In genomic region chr1:111198836-111199235, GRCh38 we compare ENCODE assay signal across 17 cellular contexts. TPM values are rescaled to one million over a fixed set of nuclear protein-coding genes. Genes with fewer than 3 reads are reported as not detected.
A peak's percentile ranks its signal among the peaks of the same experiment; 100 is the strongest.
DNase-seq lines count a peak whose midpoint lies in the region; ATAC-seq and TF ChIP-seq lines count a peak whose summit lies in the region.
"Had no signal": no experiment of that assay in that cellular context is flagged by ENCODE, and none has a peak within 500 bp of the region (broad histone marks: within the 10 kb centered on the region; RNA-seq: fewer than 3 reads in every experiment).

No MANE protein-coding gene starts in this region.

- H3K4me1 Mint-ChIP-seq in CD4-positive, alpha-beta memory T cell: peaks cover 53 to 96% (median 65%) of the 10 kb centered on the region in 4 donors

- H2BK5ac ChIP-seq in trophoblast cell (ENCODE audit: low read depth, low read length, poor library complexity): no peak overlapping the region

- peak overlapping the region; percentile 84 for H3K27ac ChIP-seq in CD4-positive, alpha-beta memory T cell (ENCODE audit: low read depth, low read length)
- H3K27ac ChIP-seq in KOPT-K1 (ENCODE audit: low read depth, low read length, poor library complexity, severe bottlenecking) (peak overlapping the region; percentile 99), colonic mucosa (peak overlapping the region; percentile 92), trophoblast cell (ENCODE audit: low read depth, low read length) (no peak overlapping the region)
- H3K27ac ChIP-seq: gastrocnemius medialis had no signal

- peak overlapping the region; percentile 87 to 90 for H3K4me3 ChIP-seq in CD4-positive, alpha-beta memory T cell (ENCODE audit: low read length in 2 of 2)
- peak overlapping the region; percentile 14 for H3K4me3 ChIP-seq in colonic mucosa
- H3K4me3 ChIP-seq in trophoblast cell (ENCODE audit: low read depth, low read length): no peak overlapping the region

- no peak for TF ChIP-seq CTCF in colonic mucosa (IDR thresholded peaks at IDR 0.05)

- H3K4me3 Mint-ChIP-seq in CD4-positive, alpha-beta memory T cell: peak overlapping the region; percentile 99 to 100 (median 100)
- H3K4me3 Mint-ChIP-seq: H9, WTC11 had no signal

- peak overlapping the region; percentile 25 for H2BK12ac ChIP-seq in trophoblast cell (ENCODE audit: low read length)

- H3K27me3 Mint-ChIP-seq in CD4-positive, alpha-beta memory T cell: no peaks in the 10 kb centered on the region

- H2BK120ac ChIP-seq in trophoblast cell (ENCODE audit: insufficient read depth, low read length, poor library complexity): peak overlapping the region; percentile 65

- H3K4me2 ChIP-seq in trophoblast cell (ENCODE audit: low read length): no peak overlapping the region

- H4K8ac ChIP-seq in trophoblast cell (ENCODE audit: low read depth, low read length): no peak overlapping the region

- H3K9me3 Mint-ChIP-seq in CD4-positive, alpha-beta memory T cell: peaks cover 0 to 2% (median 0%) of the 10 kb centered on the region in 8 donors
- H3K9me3 Mint-ChIP-seq: WTC11 had no signal

- H3K36me3 ChIP-seq in CD4-positive, alpha-beta memory T cell (ENCODE audit: insufficient read depth, low read length): peaks cover 48% of the 10 kb centered on the region
- H3K36me3 ChIP-seq in KOPT-K1 (ENCODE audit: insufficient read depth, low read length) (peaks cover 57% of the 10 kb centered on the region), colonic mucosa (peaks cover 6% of the 10 kb centered on the region), trophoblast cell (ENCODE audit: control insufficient read depth in 1 of 2, insufficient read depth in 2 of 2, low read length in 2 of 2) (no peaks in the 10 kb centered on the region)
- H3K36me3 ChIP-seq: adrenal gland, gastrocnemius medialis had no signal

- no peak for DNase-seq in CD4-positive, alpha-beta memory T cell
- no peak for DNase-seq in colonic mucosa
- no peak for DNase-seq in trophoblast cell
- DNase-seq in AML-193 (lab: John Stamatoyannopoulos, UW): no peak
- DNase-seq in 8988T: no peak
- DNase-seq: adrenal gland, Calu3, dorsolateral prefrontal cortex, gastrocnemius medialis, H9, kidney glomerular epithelial cell, NCI-H1436, NCI-H524 treated with DMSO at 0.1 percent for 48 hours had no signal

- peak overlapping the region; percentile 40 for H2AK5ac ChIP-seq in trophoblast cell (ENCODE audit: low read length)

- no peaks in the 10 kb centered on the region for H3K27me3 ChIP-seq in CD4-positive, alpha-beta memory T cell (ENCODE audit: insufficient read depth, low read length)
- H3K27me3 ChIP-seq in colonic mucosa (no peaks in the 10 kb centered on the region), trophoblast cell (ENCODE audit: insufficient read depth, low read length) (no peaks in the 10 kb centered on the region)
- H3K27me3 ChIP-seq: adrenal gland had no signal

- H3K4me1 ChIP-seq in CD4-positive, alpha-beta memory T cell (ENCODE audit: insufficient read depth, low read length): peaks cover 74% of the 10 kb centered on the region
- H3K4me1 ChIP-seq in colonic mucosa (peaks cover 23% of the 10 kb centered on the region), trophoblast cell (ENCODE audit: control insufficient read depth in 1 of 2, insufficient read depth in 2 of 2, low read length in 2 of 2) (peaks cover 19 to 36% of the 10 kb centered on the region in 2 experiments)

- no peak overlapping the region for H3K23ac ChIP-seq in trophoblast cell (ENCODE audit: low read length)

- peaks cover 61 to 75% of the 10 kb centered on the region in 2 donors for H3K36me3 Mint-ChIP-seq in CD4-positive, alpha-beta memory T cell
- H3K36me3 Mint-ChIP-seq: WTC11 had no signal

- no peak overlapping the region for H3K4ac ChIP-seq in trophoblast cell (ENCODE audit: low read depth, low read length)

- CTCF ChIA-PET in CD4-positive, alpha-beta memory T cell (lab: Charles Lee; ENCODE audit: partially characterized antibody): interaction anchor here (0.8 to 19.0 kb wide), 15 partner anchors 11 to 310 kb away, joined by 3 to 623 read pairs (median 5); partner anchors contain the start of gene CHI3L2

- H4K91ac ChIP-seq in trophoblast cell (ENCODE audit: low read depth, low read length): peak overlapping the region; percentile 68

- H3K14ac ChIP-seq in trophoblast cell (ENCODE audit: low read length): no peak overlapping the region

- ATAC-seq in HG03175 (IDR thresholded peaks at IDR 0.05; ENCODE audit: unreplicated experiment): no peak
- ATAC-seq in GM19452 (IDR thresholded peaks at IDR 0.05; ENCODE audit: unreplicated experiment): no peak
- ATAC-seq: gastrocnemius medialis, WTC11 had no signal

- intact Hi-C loops in CD4-positive, alpha-beta memory T cell (cut with micrococcal nuclease): loop anchor here (5.0 kb wide), 1 partner anchor 148 kb away; no protein-coding TSS in a partner anchor
- intact Hi-C loops in colonic mucosa (cut with DNase I): no loop called here

- peaks cover 38% of the 10 kb centered on the region for H3K79me1 ChIP-seq in trophoblast cell (ENCODE audit: low read length)

- H3K9me3 ChIP-seq in CD4-positive, alpha-beta memory T cell (ENCODE audit: control insufficient read depth in 1 of 2, low read length in 2 of 2): no peaks in the 10 kb centered on the region
- no peaks in the 10 kb centered on the region for H3K9me3 ChIP-seq in KOPT-K1 (ENCODE audit: insufficient read depth, low read length, poor library complexity, severe bottlenecking)
- no peaks in the 10 kb centered on the region for H3K9me3 ChIP-seq in colonic mucosa
- H3K9me3 ChIP-seq in trophoblast cell (ENCODE audit: insufficient read depth, low read depth, low read length): no peaks in the 10 kb centered on the region
- H3K9me3 ChIP-seq: adrenal gland, gastrocnemius medialis had no signal

- peaks cover 2% of the 10 kb centered on the region for H3K79me2 ChIP-seq in trophoblast cell (ENCODE audit: control insufficient read depth, insufficient read depth, low read length, poor library complexity)

- no CpG with 5 or more reads among the region's 5 CpGs for WGBS in trophoblast cell (ENCODE audit: extremely low coverage, insufficient coverage, insufficient read length)

- H4K12ac ChIP-seq in trophoblast cell (ENCODE audit: low read depth, low read length): no peak overlapping the region

- H3K18ac ChIP-seq in trophoblast cell (ENCODE audit: low read length): no peak overlapping the region

- POLR2A ChIA-PET in CD4-positive, alpha-beta memory T cell (lab: Charles Lee; ENCODE audit: partially characterized antibody): interaction anchor here (0.6 to 18.1 kb wide), 19 partner anchors 8 to 564 kb away, joined by 3 to 1434 read pairs (median 4); partner anchors contain the start of genes CEPT1, CHI3L2, DRAM2 and WDR77

- peak overlapping the region; percentile 42 to 46 for H3K9ac ChIP-seq in colonic mucosa (ENCODE audit: low read depth in 2 of 2, low read length in 2 of 2)
- no peak overlapping the region for H3K9ac ChIP-seq in trophoblast cell (ENCODE audit: low read length)

- H3K27ac Mint-ChIP-seq in CD4-positive, alpha-beta memory T cell: peak overlapping the region; percentile 92 to 98 (median 97)
- H3K27ac Mint-ChIP-seq: H9, WTC11 had no signal

- no peak overlapping the region for H2AFZ ChIP-seq in trophoblast cell (ENCODE audit: insufficient read depth, low read length, poor library complexity)

RNA-seq across cellular contexts. Expression of gene DENND2D, which starts 1.6 kb away (rescaled TPM):
- total RNA-seq in CD4-positive, alpha-beta memory T cell: 100 to 1,000 TPM; 284 TPM
- polyA plus RNA-seq in CD4-positive, alpha-beta memory T cell: 100 to 1,000 TPM; 125 to 221 TPM
- total RNA-seq in colonic mucosa: 10 to 100 TPM; 51.0 to 65.2 TPM
- 4.9 and 5.1 TPM in 2 replicates for polyA plus RNA-seq in trophoblast cell (2013)

RNA-seq across cellular contexts. Expression of gene CHI3L2, which starts 28.7 kb away (rescaled TPM):
- 1 to 10 TPM; 1.7 to 1.9 TPM for total RNA-seq in CD4-positive, alpha-beta memory T cell
- 10 to 100 TPM; 15.6 to 18.2 TPM for polyA plus RNA-seq in CD4-positive, alpha-beta memory T cell
- total RNA-seq in colonic mucosa: under 1 TPM; 0.49 to 0.53 TPM
- 1.3 and 1.8 TPM in 2 replicates for polyA plus RNA-seq in trophoblast cell (2013)
- total RNA-seq: H9 had no signal

RNA-seq across cellular contexts. Expression of gene CEPT1, which starts 58.8 kb away (rescaled TPM):
- 10 to 100 TPM; 49.1 to 49.6 TPM for total RNA-seq in CD4-positive, alpha-beta memory T cell
- polyA plus RNA-seq in CD4-positive, alpha-beta memory T cell: 10 to 100 TPM; 18.4 to 33.3 TPM
- total RNA-seq in colonic mucosa: 10 to 100 TPM; 35.7 to 38.7 TPM
- 35.0 and 35.5 TPM in 2 replicates for polyA plus RNA-seq in trophoblast cell (2013)

RNA-seq across cellular contexts. Expression of gene DRAM2, which starts 58.9 kb away (rescaled TPM):
- total RNA-seq in CD4-positive, alpha-beta memory T cell: 10 to 100 TPM; 37.5 to 38.8 TPM
- polyA plus RNA-seq in CD4-positive, alpha-beta memory T cell: 100 to 1,000 TPM in 1 of 2 donors, 10 to 100 TPM in 1; 77.1 to 101 TPM
- 10 to 100 TPM; 35.8 to 88.8 TPM for total RNA-seq in colonic mucosa
- polyA plus RNA-seq in trophoblast cell (2013): 77.9 and 79.0 TPM in 2 replicates

Comparison
In these comparisons a context has a peak if more than half of its experiments do, and no peak if none do; other contexts are left out.
1. RNA of gene DENND2D, which starts 1.6 kb away (total RNA-seq): 284 TPM in CD4-positive, alpha-beta memory T cell; 51.0 to 65.2 TPM in colonic mucosa; every median in the first group is over 4 times any median in the second.